In genomic region chr7:75913437-75913836, GRCh38 we compare ENCODE assay signal across 1 cellular context.
TF ChIP-seq lines count a peak whose summit lies in the region.

No MANE protein-coding gene starts in this region.

TF ChIP-seq in SK-N-SH treated with all-trans-retinoic acid at 6 μM for 48 hours, 23 proteins besides CTCF, POLR2A, EP300 and RAD21:
- TF ChIP-seq PPARA (CRISPR knock-in tag; IDR thresholded peaks at IDR 0.05; ENCODE audit: borderline replicate concordance) = no peak
- TF ChIP-seq ZFP3 (CRISPR knock-in tag; IDR thresholded peaks at IDR 0.05) = no peak
- TF ChIP-seq TSHZ2 (CRISPR knock-in tag; IDR thresholded peaks at IDR 0.05) = no peak
- TF ChIP-seq BACH2 (CRISPR knock-in tag; IDR thresholded peaks at IDR 0.05; ENCODE audit: borderline replicate concordance) = no peak
- no peak for TF ChIP-seq RARB (CRISPR knock-in tag; IDR thresholded peaks at IDR 0.05)
- no peak for TF ChIP-seq TOX (CRISPR knock-in tag; IDR thresholded peaks at IDR 0.05; ENCODE audit: borderline replicate concordance)
- no peak for TF ChIP-seq ARNTL (CRISPR knock-in tag; IDR thresholded peaks at IDR 0.05; ENCODE audit: borderline replicate concordance, low read depth)
- no peak for TF ChIP-seq POU6F1 (CRISPR knock-in tag; IDR thresholded peaks at IDR 0.05; ENCODE audit: borderline replicate concordance, low read depth)
- no peak for TF ChIP-seq ESRRG (CRISPR knock-in tag; IDR thresholded peaks at IDR 0.05)
- no peak for TF ChIP-seq SNAI2 (CRISPR knock-in tag; IDR thresholded peaks at IDR 0.05)
